ENCODE assay signal across 7 cellular contexts in the genomic region with DNA sequence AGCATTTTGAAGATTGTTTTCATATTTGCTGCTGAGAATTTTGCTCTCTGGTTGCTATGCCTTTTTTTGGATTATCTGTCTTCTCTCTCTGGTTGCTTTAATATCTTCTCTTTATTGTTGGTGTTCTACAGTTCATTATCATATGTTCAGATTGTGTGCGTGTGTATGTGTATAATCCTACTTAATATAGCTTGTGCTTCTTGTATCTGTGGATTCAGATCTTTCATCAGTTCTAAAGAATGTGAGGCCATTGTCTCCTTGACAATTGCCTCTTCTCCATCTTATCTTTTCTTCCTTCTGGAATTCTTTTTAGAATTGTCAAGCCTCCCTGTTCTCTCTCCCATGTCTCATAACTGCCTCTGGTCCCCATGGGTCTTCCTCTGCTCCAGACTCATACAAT.
"Had no signal": no experiment of that assay in that cellular context is flagged by ENCODE, and none has a peak within 500 bp of the region (broad histone marks: within the 10 kb centered on the region; RNA-seq: fewer than 3 reads in every experiment).

No MANE protein-coding gene starts in this region.

- ATAC-seq: HepG2, K562 had no signal

- DNase-seq: IMR-90, KBM-7, KG1 had no signal

- H3K36me3 Mint-ChIP-seq: IgD-negative memory B cell had no signal

- H3K27ac Mint-ChIP-seq: IgD-negative memory B cell had no signal

- H3K4me3 Mint-ChIP-seq: IgD-negative memory B cell had no signal

- H3K4me1 Mint-ChIP-seq: IgD-negative memory B cell had no signal

- H3K4me3 ChIP-seq: K562 had no signal

- H3K27ac ChIP-seq: HL-60 had no signal
